In the genomic region with DNA sequence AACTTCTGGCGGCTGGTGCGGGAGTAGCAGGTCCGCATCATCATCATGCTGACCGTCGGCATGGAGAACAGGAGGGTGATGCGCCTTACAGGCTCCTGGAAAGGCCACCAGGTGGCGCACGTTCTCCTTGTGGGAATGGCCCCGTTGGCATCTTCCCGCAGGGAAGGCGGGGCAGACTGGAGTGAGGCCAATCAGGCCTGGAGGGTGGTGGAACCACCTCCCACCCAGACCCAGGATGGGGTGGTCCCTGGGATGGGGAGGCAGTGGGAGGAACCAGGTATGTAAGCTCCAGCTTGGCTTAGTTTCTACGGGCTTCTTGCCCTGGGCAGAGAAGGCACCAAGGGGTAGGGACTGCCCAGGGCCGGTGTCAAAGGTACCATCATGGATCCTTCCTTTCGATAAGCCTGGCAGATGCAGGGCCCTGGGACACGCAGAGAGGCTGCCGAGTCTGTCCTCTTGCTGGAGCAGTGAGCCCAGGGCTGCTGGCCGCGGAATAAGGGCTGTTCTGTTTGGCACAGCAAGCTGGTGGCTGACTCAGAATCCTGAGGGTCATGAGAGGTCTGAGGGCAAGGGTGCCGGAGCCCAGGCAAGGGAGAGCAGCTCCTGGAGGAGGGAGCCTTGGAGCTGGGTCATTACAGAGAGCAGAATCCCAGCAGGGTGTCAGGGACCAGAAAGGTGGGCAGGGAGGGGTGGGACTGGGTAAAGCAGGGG, we compare ENCODE assay signal across 8 cellular contexts. TPM values are rescaled to one million over a fixed set of nuclear protein-coding genes. Genes with fewer than 3 reads are reported as not detected.
DNase-seq lines count a peak whose midpoint lies in the region; ATAC-seq and TF ChIP-seq lines count a peak whose summit lies in the region.

No MANE protein-coding gene starts in this region.

- H3K9me3 Mint-ChIP-seq in activated T-helper 2 cell treated with anti-CD3 and anti-CD28 coated beads, Interferon-gamma antibody, Interleukin-2, Interleukin-4, amounts not matched to agents 10 μg/mL and 5 μg/mL and 100 μg/mL, durations not matched to agents 14 hours and 24 hours and 36 hours = no peaks in the 10 kb centered on the region

- H3K27me3 ChIP-seq in Loucy (ENCODE audit: insufficient read depth, low read length, poor library complexity, severe bottlenecking) = no peaks in the 10 kb centered on the region
- H3K27me3 ChIP-seq in RWPE2 (ENCODE audit: insufficient read depth, poor library complexity, severe bottlenecking) = no peaks in the 10 kb centered on the region
- peaks cover 36% of the 10 kb centered on the region for H3K27me3 ChIP-seq in foreskin keratinocyte
- H3K27me3 ChIP-seq in testis = no peaks in the 10 kb centered on the region

- no peaks in the 10 kb centered on the region for H3K27me3 Mint-ChIP-seq in activated T-helper 2 cell treated with anti-CD3 and anti-CD28 coated beads, Interferon-gamma antibody, Interleukin-2, Interleukin-4, amounts not matched to agents 10 μg/mL and 5 μg/mL and 100 μg/mL, durations not matched to agents 14 hours and 24 hours and 36 hours (ENCODE audit: low read depth)

- H3K4me1 ChIP-seq in Loucy (ENCODE audit: insufficient read depth, low read length, poor library complexity, severe bottlenecking) (peaks cover 19% of the 10 kb centered on the region), RWPE2 (ENCODE audit: insufficient read depth, poor library complexity, severe bottlenecking) (no peaks in the 10 kb centered on the region), foreskin keratinocyte (no peaks in the 10 kb centered on the region), testis (no peaks in the 10 kb centered on the region)

- no peaks in the 10 kb centered on the region for H3K79me2 ChIP-seq in Loucy (ENCODE audit: insufficient read depth, low read length)

- no peak for TF ChIP-seq POLR2A in testis (IDR thresholded peaks at IDR 0.05)

- H2AFZ ChIP-seq in Loucy (ENCODE audit: low read length) = no peak overlapping the region; the same call in 1 of the 2 replicates

- H3K4me3 Mint-ChIP-seq in activated T-helper 2 cell treated with anti-CD3 and anti-CD28 coated beads, Interferon-gamma antibody, Interleukin-2, Interleukin-4, amounts not matched to agents 10 μg/mL and 5 μg/mL and 100 μg/mL, durations not matched to agents 14 hours and 24 hours and 36 hours (ENCODE audit: low read depth) = no peak overlapping the region

- H3K4me1 Mint-ChIP-seq in activated T-helper 2 cell treated with anti-CD3 and anti-CD28 coated beads, Interferon-gamma antibody, Interleukin-2, Interleukin-4, amounts not matched to agents 10 μg/mL and 5 μg/mL and 100 μg/mL, durations not matched to agents 14 hours and 24 hours and 36 hours (ENCODE audit: low read depth) = peaks cover 12% of the 10 kb centered on the region

- intact Hi-C loops in activated T-helper 2 cell treated with anti-CD3 and anti-CD28 coated beads, Interferon-gamma antibody, Interleukin-2, Interleukin-4, amounts not matched to agents 10 μg/mL and 5 μg/mL and 100 μg/mL, durations not matched to agents 14 hours and 24 hours and 36 hours (cut with micrococcal nuclease) = no loop called here
- intact Hi-C loops in testis (cut with DNase I; ENCODE audit: low total_unique reads) = loop anchor here (5.0 kb wide), 1 partner anchor 132 kb away; no protein-coding TSS in a partner anchor

- H3K36me3 Mint-ChIP-seq in activated T-helper 2 cell treated with anti-CD3 and anti-CD28 coated beads, Interferon-gamma antibody, Interleukin-2, Interleukin-4, amounts not matched to agents 10 μg/mL and 5 μg/mL and 100 μg/mL, durations not matched to agents 14 hours and 24 hours and 36 hours (ENCODE audit: low read depth) = no peaks in the 10 kb centered on the region

- H3K9me3 ChIP-seq in Loucy (ENCODE audit: insufficient read depth, low read depth, low read length) = no peaks in the 10 kb centered on the region
- no peaks in the 10 kb centered on the region for H3K9me3 ChIP-seq in RWPE2 (ENCODE audit: severe bottlenecking)
- no peaks in the 10 kb centered on the region for H3K9me3 ChIP-seq in testis

- peak; percentile 70 for DNase-seq in GM10266 (ENCODE audit: extremely low spot score)
- DNase-seq in RWPE2 (ENCODE audit: low spot score) = peak; percentile 84
- DNase-seq in activated T-helper 2 cell treated with anti-CD3 and anti-CD28 coated beads, Interferon-gamma antibody, Interleukin-2, Interleukin-4, amounts not matched to agents 10 μg/mL and 5 μg/mL and 100 μg/mL, durations not matched to agents 14 hours and 24 hours and 36 hours (ENCODE audit: low spot score) = peak; percentile 53
- DNase-seq in foreskin keratinocyte = peak; percentile 45 to 67
- DNase-seq in non-pigmented ciliary epithelial cell (ENCODE audit: low read depth) = peak; percentile 48
- peak; percentile 90 for DNase-seq in testis

- ATAC-seq in RWPE2 (ENCODE audit: low read depth) (peak; percentile 75), foreskin keratinocyte (peak; percentile 83), GM18870 (IDR thresholded peaks at IDR 0.05; ENCODE audit: unreplicated experiment) (no peak)

- 40 to 42% methylated on average over 17 to 19 of the region's 19 CpGs for WGBS in testis, 2 donors

- no peak overlapping the region for H3K27ac Mint-ChIP-seq in activated T-helper 2 cell treated with anti-CD3 and anti-CD28 coated beads, Interferon-gamma antibody, Interleukin-2, Interleukin-4, amounts not matched to agents 10 μg/mL and 5 μg/mL and 100 μg/mL, durations not matched to agents 14 hours and 24 hours and 36 hours

- H3K27ac ChIP-seq in RWPE2 (ENCODE audit: poor library complexity, severe bottlenecking) = no peak overlapping the region
- no peak overlapping the region for H3K27ac ChIP-seq in foreskin keratinocyte
- H3K27ac ChIP-seq in testis = no peak overlapping the region

- H3F3A ChIP-seq in Loucy (ENCODE audit: low read depth) = no peaks in the 10 kb centered on the region

- H3K36me3 ChIP-seq in Loucy (ENCODE audit: insufficient read depth, low read length) (no peaks in the 10 kb centered on the region), RWPE2 (ENCODE audit: low read depth) (no peaks in the 10 kb centered on the region), testis (ENCODE audit: low read depth, missing control alignments) (no peaks in the 10 kb centered on the region)

- H3K9ac ChIP-seq in Loucy (ENCODE audit: low read depth, low read length, poor library complexity, severe bottlenecking) = peak overlapping the region; percentile 5

- no peaks in the 10 kb centered on the region for H3K9me2 ChIP-seq in Loucy (replicated peaks; ENCODE audit: low read depth, low read length)

- peak overlapping the region; percentile 47 for H3K4me2 ChIP-seq in Loucy (ENCODE audit: low read depth, low read length, poor library complexity, severe bottlenecking)

- TF ChIP-seq CTCF in GM10266 (IDR thresholded peaks at IDR 0.05; ENCODE audit: control insufficient read depth, insufficient read depth, low read depth, missing control alignments) (peak; percentile 91), Loucy (conservative IDR thresholded peaks at IDR 0.05; ENCODE audit: low read length) (peak; percentile 84), RWPE2 (IDR thresholded peaks at IDR 0.05; ENCODE audit: poor library complexity, severe bottlenecking) (peak; percentile 79), foreskin keratinocyte (conservative IDR thresholded peaks at IDR 0.05) (peak; percentile 85), testis (IDR thresholded peaks at IDR 0.05) (peak; percentile 56 to 76 (median 65))

- H3K4me3 ChIP-seq in Loucy (ENCODE audit: low read length, poor library complexity, severe bottlenecking) = peak overlapping the region; percentile 23
- H3K4me3 ChIP-seq in RWPE2 (ENCODE audit: severe bottlenecking) = no peak overlapping the region
- no peak overlapping the region for H3K4me3 ChIP-seq in testis

- no peaks in the 10 kb centered on the region for H4K20me1 ChIP-seq in Loucy (ENCODE audit: insufficient read depth, low read length, poor library complexity, severe bottlenecking)

RNA-seq across cellular contexts. Expression of a gene that starts 8.7 kb away (rescaled TPM):
- not detected in 2 replicates for total RNA-seq in activated T-helper 2 cell treated with anti-CD3 and anti-CD28 coated beads, Interferon-gamma antibody, Interleukin-2, Interleukin-4, amounts not matched to agents 10 μg/mL and 5 μg/mL and 100 μg/mL, durations not matched to agents 14 hours and 24 hours and 36 hours
- total RNA-seq in foreskin keratinocyte (0.21 and 0.78 TPM in 2 replicates), testis (1 to 10 TPM; 8.1 to 8.3 TPM)
- polyA plus RNA-seq in foreskin keratinocyte (0.31 and 0.39 TPM in 2 replicates), testis (ENCODE audit: insufficient read depth, low read depth, low replicate concordance) (18.4 TPM)

RNA-seq across cellular contexts. Expression of a gene that starts 24.5 kb away (rescaled TPM):
- 388 and 398 TPM in 2 replicates for total RNA-seq in activated T-helper 2 cell treated with anti-CD3 and anti-CD28 coated beads, Interferon-gamma antibody, Interleukin-2, Interleukin-4, amounts not matched to agents 10 μg/mL and 5 μg/mL and 100 μg/mL, durations not matched to agents 14 hours and 24 hours and 36 hours
- not detected in 2 replicates for total RNA-seq in foreskin keratinocyte
- polyA plus RNA-seq in foreskin keratinocyte = not detected in 2 replicates
- total RNA-seq in testis = 100 to 1,000 TPM in 1 of 2 donors, 10 to 100 TPM in 1; 84.1 to 119 TPM
- polyA plus RNA-seq in testis (ENCODE audit: insufficient read depth, low read depth, low replicate concordance) = 43.0 TPM

RNA-seq across cellular contexts. Expression of a gene that starts 40.4 kb away (rescaled TPM):
- 57.9 and 64.7 TPM in 2 replicates for total RNA-seq in activated T-helper 2 cell treated with anti-CD3 and anti-CD28 coated beads, Interferon-gamma antibody, Interleukin-2, Interleukin-4, amounts not matched to agents 10 μg/mL and 5 μg/mL and 100 μg/mL, durations not matched to agents 14 hours and 24 hours and 36 hours
- 21.9 and 26.0 TPM in 2 replicates for total RNA-seq in foreskin keratinocyte
- polyA plus RNA-seq in foreskin keratinocyte = 28.7 and 28.8 TPM in 2 replicates
- 10 to 100 TPM; 63.9 to 80.8 TPM for total RNA-seq in testis
- polyA plus RNA-seq in testis (ENCODE audit: insufficient read depth, low read depth, low replicate concordance) = 46.9 TPM

Comparison
In these comparisons a context has a peak if more than half of its experiments do, and no peak if none do; other contexts are left out.
1. RNA of a gene that starts 24.5 kb away (total RNA-seq): 388 to 398 TPM in activated T-helper 2 cell treated with anti-CD3 and anti-CD28 coated beads, Interferon-gamma antibody, Interleukin-2, Interleukin-4, amounts not matched to agents 10 μg/mL and 5 μg/mL and 100 μg/mL, durations not matched to agents 14 hours and 24 hours and 36 hours and 84.1 to 119 TPM in testis; not detected in foreskin keratinocyte; every median in the first group is over 10 times any median in the second.
2. Peak in every context shown above with its lines, with median percentiles within 50 percentile points of each other: DNase-seq and CTCF ChIP-seq.